Comparison of ENCODE assay signal across 26 cellular contexts in genomic region chr13:44030615-44031014, GRCh38.
"Had no signal": no experiment of that assay in that cellular context is flagged by ENCODE, and none has a peak within 500 bp of the region (broad histone marks: within the 10 kb centered on the region; RNA-seq: fewer than 3 reads in every experiment).

No MANE protein-coding gene starts in this region.

- ATAC-seq: gastroesophageal sphincter, heart left ventricle, lower lobe of right lung, pancreas had no signal

- DNase-seq: activated CD4-positive, alpha-beta memory T cell treated with anti-CD3 and anti-CD28 coated beads for 36 hours; activated CD4-positive, alpha-beta T cell treated with anti-CD3 and anti-CD28 coated beads, Interleukin-2, amount 10 ng/mL, durations not matched to agents 24 days and 14 days; activated CD4-positive, CD25-positive, alpha-beta regulatory T cell treated with anti-CD3 and anti-CD28 coated beads, Interleukin-2, amount 50 U/mL, for 72 hours; activated CD8-positive, alpha-beta memory T cell treated with anti-CD3 and anti-CD28 coated beads, Interleukin-2, amount 50 U/mL, for 48 hours; activated gamma-delta T cell; activated naive CD4-positive, alpha-beta T cell treated with anti-CD3 and anti-CD28 coated beads, Interleukin-2, amount 10 ng/mL, durations not matched to agents 7 days and 5 days; activated naive CD8-positive, alpha-beta T cell treated with anti-CD3 and anti-CD28 coated beads, Interleukin-2, amount 10 ng/mL, durations not matched to agents 7 days and 5 days; activated T-cell treated with anti-CD3 and anti-CD28 coated beads, Interleukin-2, amount 50 U/mL, for 24 hours; central memory CD4-positive, alpha-beta T cell; heart left ventricle; hypothalamus; immature natural killer cell; kidney; lower lobe of right lung; mesendoderm; pancreas; spleen; stimulated activated naive CD4-positive, alpha-beta T cell; SW 1271; T1000; uterus; WERI-Rb-1 had no signal

- H3K4me3 ChIP-seq: esophagus muscularis mucosa, gastroesophageal sphincter, heart left ventricle, lower lobe of right lung, pancreas, prostate gland, spleen, testis, uterus had no signal
